Comparison of ENCODE assay signal across 14 cellular contexts in the genomic region with DNA sequence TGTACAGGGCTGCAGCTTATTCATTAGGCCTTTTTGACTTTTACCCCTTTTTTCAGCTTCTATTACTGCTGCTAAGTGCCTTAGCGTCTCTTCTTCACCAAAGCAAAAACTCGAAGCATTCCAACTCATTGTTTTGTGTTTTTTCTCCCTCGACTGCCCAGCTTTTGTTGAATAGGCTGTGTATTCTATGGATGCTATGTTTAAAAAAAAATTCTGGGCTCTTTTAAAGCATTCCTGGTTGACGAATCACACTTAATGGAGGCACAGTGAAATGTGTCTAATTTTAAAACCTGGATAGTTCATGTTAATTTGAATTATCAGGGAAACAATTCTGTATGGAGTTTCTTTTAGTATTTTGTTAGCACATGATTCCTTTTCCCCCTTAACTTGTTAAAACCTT. TPM values are rescaled to one million over a fixed set of nuclear protein-coding genes. Genes with fewer than 3 reads are reported as not detected.
DNase-seq lines count a peak whose midpoint lies in the region; ATAC-seq and TF ChIP-seq lines count a peak whose summit lies in the region.
"Had no signal": no experiment of that assay in that cellular context is flagged by ENCODE, and none has a peak within 500 bp of the region (broad histone marks: within the 10 kb centered on the region; RNA-seq: fewer than 3 reads in every experiment).

No MANE protein-coding gene starts in this region.

- H3K36me3 ChIP-seq in breast epithelium: no peaks in the 10 kb centered on the region
- no peaks in the 10 kb centered on the region for H3K36me3 ChIP-seq in smooth muscle cell (ENCODE audit: low read depth)
- H3K36me3 ChIP-seq in OCI-LY7 (ENCODE audit: insufficient read depth, low read length): peaks cover 37% of the 10 kb centered on the region
- H3K36me3 ChIP-seq: thyroid gland had no signal

- H3K4me2 ChIP-seq in smooth muscle cell (peak overlapping the region; percentile 77), OCI-LY7 (ENCODE audit: low read length) (no peak overlapping the region)

- H3K4me1 Mint-ChIP-seq in MCF 10A (ENCODE audit: insufficient read depth, unreplicated experiment) (peaks cover 43% of the 10 kb centered on the region), T-helper 17 cell (peaks cover 34% of the 10 kb centered on the region)
- peaks cover 17 to 40% of the 10 kb centered on the region in 2 donors for H3K4me1 Mint-ChIP-seq in stimulated activated naive B cell treated with anti-CD40 and anti-IgM and Interleukin-4, amounts not matched to agents 10 μg/mL and 1 μg/mL and 100 μg/mL, for 72 hours

- CTCF ChIA-PET in MCF 10A (lab: Yijun Ruan, JAX) (interaction anchor here (0.6 kb wide), 1 partner anchor 163 kb away, joined by 5 read pairs; no protein-coding TSS in a partner anchor), OCI-LY7 (lab: Charles Lee; ENCODE audit: unreplicated experiment) (no interaction called here)

- intact Hi-C loops in MCF 10A (cut with micrococcal nuclease): no loop called here
- intact Hi-C loops in breast epithelium (cut with DNase I; ENCODE audit: low total_unique reads): loop anchor here (1.0 to 10.0 kb wide), 2 partner anchors 29 to 705 kb away; a partner anchor contains a TSS
- intact Hi-C loops in OCI-LY7 (cut with micrococcal nuclease; ENCODE audit: unreplicated experiment): no loop called here

- no peaks in the 10 kb centered on the region for H3K4me1 ChIP-seq in breast epithelium
- H3K4me1 ChIP-seq in smooth muscle cell (ENCODE audit: low read depth): peaks cover 47% of the 10 kb centered on the region
- H3K4me1 ChIP-seq in OCI-LY7 (ENCODE audit: insufficient read depth, low read length, poor library complexity, severe bottlenecking): no peaks in the 10 kb centered on the region

- no peak for ATAC-seq in T-helper 17 cell
- ATAC-seq in HG03432 (IDR thresholded peaks at IDR 0.05; ENCODE audit: unreplicated experiment): no peak
- no peak for ATAC-seq in stimulated activated naive B cell treated with anti-CD40 and anti-IgM and Interleukin-4, amounts not matched to agents 10 μg/mL and 1 μg/mL and 100 μg/mL, for 72 hours (replicated peaks)
- ATAC-seq: naive thymus-derived CD4-positive, alpha-beta T cell had no signal

- no peak overlapping the region for H3K27ac Mint-ChIP-seq in MCF 10A (ENCODE audit: low read depth, unreplicated experiment)
- H3K27ac Mint-ChIP-seq in T-helper 17 cell: peak overlapping the region; percentile 10
- no peak overlapping the region for H3K27ac Mint-ChIP-seq in stimulated activated naive B cell treated with anti-CD40 and anti-IgM and Interleukin-4, amounts not matched to agents 10 μg/mL and 1 μg/mL and 100 μg/mL, for 72 hours
- H3K27ac Mint-ChIP-seq: activated CD4-positive, alpha-beta memory T cell treated with anti-CD3 and anti-CD28 coated beads for 36 hours had no signal

- H3K9ac ChIP-seq in smooth muscle cell (ENCODE audit: low read depth): no peak overlapping the region

- H2AFZ ChIP-seq in smooth muscle cell (ENCODE audit: low read depth) (no peak overlapping the region), OCI-LY7 (ENCODE audit: low read length) (no peak overlapping the region)

- H3K27me3 Mint-ChIP-seq in MCF 10A (ENCODE audit: insufficient read depth, unreplicated experiment): no peaks in the 10 kb centered on the region
- no peaks in the 10 kb centered on the region for H3K27me3 Mint-ChIP-seq in T-helper 17 cell
- H3K27me3 Mint-ChIP-seq in stimulated activated naive B cell treated with anti-CD40 and anti-IgM and Interleukin-4, amounts not matched to agents 10 μg/mL and 1 μg/mL and 100 μg/mL, for 72 hours: no peaks in the 10 kb centered on the region
- H3K27me3 Mint-ChIP-seq: activated CD4-positive, alpha-beta memory T cell treated with anti-CD3 and anti-CD28 coated beads for 36 hours; naive thymus-derived CD4-positive, alpha-beta T cell had no signal

- BruUV-seq in MCF 10A (replicated peaks; lab: Mats Ljungman, UMichigan) (no TSS peak), OCI-LY7 (replicated peaks; lab: Mats Ljungman, UMichigan) (no TSS peak)

- H3K4me3 ChIP-seq in breast epithelium: no peak overlapping the region
- no peak overlapping the region for H3K4me3 ChIP-seq in foreskin fibroblast (ENCODE audit: low read depth in 1 of 2, low read length in 2 of 2)
- no peak overlapping the region for H3K4me3 ChIP-seq in smooth muscle cell
- no peak overlapping the region for H3K4me3 ChIP-seq in OCI-LY7 (ENCODE audit: low read depth, low read length, poor library complexity, severe bottlenecking)
- H3K4me3 ChIP-seq: spleen, thyroid gland had no signal

- H3K9me2 ChIP-seq in OCI-LY7 (ENCODE audit: insufficient read depth, low read length): no peaks in the 10 kb centered on the region

- H3K9me3 ChIP-seq in breast epithelium (no peaks in the 10 kb centered on the region), T-helper 17 cell (ENCODE audit: control insufficient read depth, low read length, poor library complexity, severe bottlenecking) (no peaks in the 10 kb centered on the region), smooth muscle cell (replicated peaks; ENCODE audit: low read depth) (no peaks in the 10 kb centered on the region), OCI-LY7 (ENCODE audit: low read length) (no peaks in the 10 kb centered on the region)
- H3K9me3 ChIP-seq: spleen, thyroid gland had no signal

- peaks cover 93% of the 10 kb centered on the region for H3K79me2 ChIP-seq in smooth muscle cell (ENCODE audit: low read depth)
- peaks cover 46% of the 10 kb centered on the region for H3K79me2 ChIP-seq in OCI-LY7 (ENCODE audit: insufficient read depth, low read depth, low read length)

- POLR2A ChIA-PET in MCF 10A (lab: Yijun Ruan, JAX): interaction anchor here (0.6 to 1.4 kb wide), 5 partner anchors 9 to 328 kb away, joined by 3 to 4 read pairs (median 4); no protein-coding TSS in a partner anchor
- POLR2A ChIA-PET in OCI-LY7 (lab: Charles Lee): interaction anchor here (0.6 to 1.1 kb wide), 2 partner anchors 9 to 10 kb away, joined by 3 read pairs; no protein-coding TSS in a partner anchor

- WGBS in smooth muscle cell (ENCODE audit: low lambda C conversion rate): 29% methylated on average over 4 of the region's 4 CpGs

- DNase-seq in MCF 10A (ENCODE audit: unreplicated experiment): no peak
- DNase-seq in breast epithelium (ENCODE audit: low spot score in 2 of 2): no peak
- DNase-seq in T-helper 17 cell: no peak
- DNase-seq in foreskin fibroblast: peak; percentile 42 to 74
- DNase-seq in smooth muscle cell (lab: John Stamatoyannopoulos, UW; ENCODE audit: unreplicated experiment): no peak
- DNase-seq in stimulated activated naive B cell treated with anti-CD40 and anti-IgM and Interleukin-4, amounts not matched to agents 10 μg/mL and 1 μg/mL and 100 μg/mL, for 72 hours: no peak
- no peak for DNase-seq in OCI-LY7 (ENCODE audit: low spot score)
- DNase-seq: activated CD4-positive, alpha-beta memory T cell treated with anti-CD3 and anti-CD28 coated beads for 36 hours; activated gamma-delta T cell treated with Interleukin-2 at 50 U/mL for 16 hours; naive thymus-derived CD4-positive, alpha-beta T cell; spleen; thyroid gland had no signal

- TF ChIP-seq POLR2A in breast epithelium (IDR thresholded peaks at IDR 0.05): no peak

- H4K20me1 ChIP-seq in smooth muscle cell (ENCODE audit: low read depth) (peaks cover 78% of the 10 kb centered on the region), OCI-LY7 (ENCODE audit: insufficient read depth, low read length) (peaks cover 21% of the 10 kb centered on the region; the same call in 1 of the 2 replicates)

- TF ChIP-seq CTCF in MCF 10A (IDR thresholded peaks at IDR 0.05; ENCODE audit: unreplicated experiment): no peak
- TF ChIP-seq CTCF in breast epithelium (IDR thresholded peaks at IDR 0.05): no peak
- no peak for TF ChIP-seq CTCF in foreskin fibroblast (IDR thresholded peaks at IDR 0.05; ENCODE audit: low read depth, low read length)
- no peak for TF ChIP-seq CTCF in smooth muscle cell (IDR thresholded peaks at IDR 0.05; ENCODE audit: borderline replicate concordance, insufficient read depth, poor library complexity, severe bottlenecking)
- no peak for TF ChIP-seq CTCF in OCI-LY7 (conservative IDR thresholded peaks at IDR 0.05; ENCODE audit: low read length)

- no peaks in the 10 kb centered on the region for H3K9me3 Mint-ChIP-seq in MCF 10A (ENCODE audit: unreplicated experiment)
- no peaks in the 10 kb centered on the region for H3K9me3 Mint-ChIP-seq in stimulated activated naive B cell treated with anti-CD40 and anti-IgM and Interleukin-4, amounts not matched to agents 10 μg/mL and 1 μg/mL and 100 μg/mL, for 72 hours
- H3K9me3 Mint-ChIP-seq: activated CD4-positive, alpha-beta memory T cell treated with anti-CD3 and anti-CD28 coated beads for 36 hours; naive thymus-derived CD4-positive, alpha-beta T cell had no signal

- H3K27ac ChIP-seq in breast epithelium (no peak overlapping the region), smooth muscle cell (ENCODE audit: low read depth) (peak overlapping the region; percentile 72), OCI-LY7 (ENCODE audit: low read depth, low read length, poor library complexity, severe bottlenecking) (no peak overlapping the region)
- H3K27ac ChIP-seq: 22Rv1, spleen, thyroid gland had no signal

- peak overlapping the region; percentile 44 for H3K4me3 Mint-ChIP-seq in MCF 10A (ENCODE audit: unreplicated experiment)
- H3K4me3 Mint-ChIP-seq in T-helper 17 cell: no peak overlapping the region
- no peak overlapping the region for H3K4me3 Mint-ChIP-seq in stimulated activated naive B cell treated with anti-CD40 and anti-IgM and Interleukin-4, amounts not matched to agents 10 μg/mL and 1 μg/mL and 100 μg/mL, for 72 hours
- H3K4me3 Mint-ChIP-seq: activated CD4-positive, alpha-beta memory T cell treated with anti-CD3 and anti-CD28 coated beads for 36 hours had no signal

- H3K36me3 Mint-ChIP-seq in MCF 10A (ENCODE audit: insufficient read depth, unreplicated experiment) (peaks cover 33% of the 10 kb centered on the region), T-helper 17 cell (ENCODE audit: low read depth) (peaks cover 5% of the 10 kb centered on the region)
- H3K36me3 Mint-ChIP-seq in stimulated activated naive B cell treated with anti-CD40 and anti-IgM and Interleukin-4, amounts not matched to agents 10 μg/mL and 1 μg/mL and 100 μg/mL, for 72 hours: peaks cover 23 to 29% of the 10 kb centered on the region in 2 donors

- H3K27me3 ChIP-seq in breast epithelium (no peaks in the 10 kb centered on the region), smooth muscle cell (ENCODE audit: low read depth) (no peaks in the 10 kb centered on the region)
- H3K27me3 ChIP-seq: spleen, thyroid gland had no signal

- peaks cover 3% of the 10 kb centered on the region for H3F3A ChIP-seq in smooth muscle cell (ENCODE audit: low read depth)

RNA-seq across cellular contexts. Expression of a gene that starts 29.7 kb away (rescaled TPM):
- total RNA-seq in MCF 10A (2022) (165 and 180 TPM in 2 replicates), breast epithelium (100 to 1,000 TPM; 142 to 215 (median 182) TPM), T-helper 17 cell (10 to 100 TPM; 81.6 to 83.5 TPM), smooth muscle cell (117 and 119 TPM in 2 replicates), OCI-LY7 (2022) (124 and 134 TPM in 2 replicates)
- 84.8 and 148 TPM in 2 replicates for polyA plus RNA-seq in smooth muscle cell
- 60.6 and 90.0 TPM in 2 replicates for total RNA-seq in OCI-LY7 (2014; rRNA removed; shearing (Covaris generic))

Comparison
In these comparisons a context has a peak if more than half of its experiments do, and no peak if none do; other contexts are left out.
1. DNase-seq: peak in foreskin fibroblast (2 of 2); none in MCF 10A (single experiment), breast epithelium (0 of 2), T-helper 17 cell (0 of 3), smooth muscle cell (single experiment), stimulated activated naive B cell treated with anti-CD40 and anti-IgM and Interleukin-4, amounts not matched to agents 10 μg/mL and 1 μg/mL and 100 μg/mL, for 72 hours (single experiment) and OCI-LY7 (single experiment).